ENCODE assay signal across 9 cellular contexts in the genomic region with DNA sequence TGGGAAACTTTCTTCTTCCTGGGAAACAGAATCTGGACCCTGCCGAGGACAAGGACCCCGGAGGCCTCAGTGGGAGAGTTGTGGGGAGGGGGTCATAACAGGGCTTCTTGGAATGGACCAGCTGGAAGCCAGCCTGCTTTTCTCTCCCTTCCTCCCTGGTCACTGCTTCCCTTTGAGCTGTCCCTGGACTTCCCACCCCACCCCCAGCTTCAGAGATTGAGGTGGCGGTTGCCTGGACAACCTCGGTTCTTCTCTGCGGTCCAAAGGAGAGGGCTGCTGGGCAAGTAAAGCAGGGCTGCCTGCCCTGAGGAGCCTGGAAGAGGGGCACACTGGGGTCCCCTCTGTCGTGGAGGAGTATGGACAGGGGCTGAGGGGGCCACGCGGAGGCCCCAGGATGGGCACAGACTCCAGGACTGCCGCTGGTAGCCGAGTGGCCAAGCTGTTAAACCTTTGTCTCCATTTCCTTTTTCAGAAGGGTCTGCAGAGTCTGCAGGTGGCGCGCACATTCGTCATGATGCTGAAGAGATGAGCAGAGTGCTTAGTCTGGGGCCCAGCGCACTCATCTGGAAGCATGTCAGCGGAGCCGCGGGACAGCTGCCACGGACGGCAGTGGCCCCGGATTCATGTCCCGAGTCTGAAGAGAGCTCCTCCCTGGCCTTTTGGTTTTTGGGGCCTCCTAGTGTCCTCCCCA. TPM values are rescaled to one million over a fixed set of nuclear protein-coding genes. Genes with fewer than 3 reads are reported as not detected.
A peak's percentile ranks its signal among the peaks of the same experiment; 100 is the strongest.
DNase-seq lines count a peak whose midpoint lies in the region; ATAC-seq, FAIRE-seq and TF ChIP-seq lines count a peak whose summit lies in the region.
"Had no signal": no experiment of that assay in that cellular context is flagged by ENCODE, and none has a peak within 500 bp of the region (broad histone marks: within the 10 kb centered on the region; RNA-seq: fewer than 3 reads in every experiment).

No MANE protein-coding gene starts in this region.

- H4K5ac ChIP-seq in H9 (ENCODE audit: insufficient read length, low read depth, low read length) = no peak overlapping the region

- no peak for FAIRE-seq in GM12878 (lab: Jason Lieb, UNC)

- H3K27ac ChIP-seq in H9 (ENCODE audit: insufficient read length, low read depth, low read length) (no peak overlapping the region), GM12878 (ENCODE audit: control insufficient read depth, insufficient read depth) (no peak overlapping the region), skeletal muscle tissue (ENCODE audit: low read depth, low read length) (peak overlapping the region; percentile 85)

- H3K4me1 ChIP-seq in H9 (ENCODE audit: insufficient read depth, low read length) (peaks cover 5% of the 10 kb centered on the region; the same call in 1 of the 2 replicates), GM12878 (ENCODE audit: control insufficient read depth, insufficient read depth, low read length) (no peaks in the 10 kb centered on the region), skeletal muscle tissue (ENCODE audit: control insufficient read depth in 3 of 3, insufficient read depth in 3 of 3, low read length in 3 of 3) (peaks cover 53 to 58% (median 57%) of the 10 kb centered on the region in 3 donors)

- in situ Hi-C loops in GM12878 (cut with MboI) = no loop called here

- H3K27ac Mint-ChIP-seq in H9 = peak overlapping the region; percentile 90 to 97 (median 92)

- no peak for TF ChIP-seq RAD21 in GM12878 (IDR thresholded peaks at IDR 0.05; ENCODE audit: insufficient read depth, low read depth, low read length)

- ATAC-seq in GM12878 = no peak
- no peak for ATAC-seq in HG03520 (IDR thresholded peaks at IDR 0.05; ENCODE audit: unreplicated experiment)

- H3K27me3 ChIP-seq in H9 (ENCODE audit: insufficient read depth, low read length) = no peaks in the 10 kb centered on the region
- H3K27me3 ChIP-seq in GM12878 (replicated peaks in 1 of 2; ENCODE audit: control insufficient read depth in 2 of 2, insufficient read depth in 2 of 2, low read length in 1 of 2) = no peaks in the 10 kb centered on the region
- no peaks in the 10 kb centered on the region for H3K27me3 ChIP-seq in skeletal muscle tissue (ENCODE audit: control insufficient read depth in 3 of 3, insufficient read depth in 3 of 3, low read length in 3 of 3)
- no peaks in the 10 kb centered on the region for H3K27me3 ChIP-seq in MG63

- H3K56ac ChIP-seq in H9 (ENCODE audit: insufficient read length, low read depth, low read length) = no peak overlapping the region

- no peaks in the 10 kb centered on the region for H4K20me1 ChIP-seq in H9 (ENCODE audit: control insufficient read depth, insufficient read depth, insufficient read length)
- H4K20me1 ChIP-seq in GM12878 (ENCODE audit: control insufficient read depth, insufficient read depth) = no peaks in the 10 kb centered on the region

- H3K36me3 ChIP-seq in GM12878 (ENCODE audit: control insufficient read depth in 2 of 2, insufficient read depth in 2 of 2, low read length in 1 of 2) = peaks cover 2 to 6% of the 10 kb centered on the region in 2 experiments; a peak in 3 of 4 replicates
- peaks cover 16 to 20% (median 17%) of the 10 kb centered on the region in 3 donors for H3K36me3 ChIP-seq in skeletal muscle tissue (ENCODE audit: control insufficient read depth in 3 of 3, insufficient read depth in 3 of 3, low read length in 3 of 3)
- peaks cover 16% of the 10 kb centered on the region for H3K36me3 ChIP-seq in MG63

- H3K9me3 ChIP-seq in H9 (ENCODE audit: control insufficient read depth, low read depth, low read length) (no peaks in the 10 kb centered on the region), GM12878 (replicated peaks; ENCODE audit: control insufficient read depth, insufficient read depth, low read length) (no peaks in the 10 kb centered on the region), skeletal muscle tissue (ENCODE audit: control insufficient read depth in 3 of 3, low read length in 3 of 3) (no peaks in the 10 kb centered on the region), MG63 (no peaks in the 10 kb centered on the region)

- H2BK15ac ChIP-seq in H9 (ENCODE audit: low read depth, low read length) = no peak overlapping the region

- H4K8ac ChIP-seq in H9 (replicated peaks; ENCODE audit: insufficient read length, low read depth, low read length) = no peak overlapping the region

- DNase-seq in H9 (peak; percentile 81), GM12878 (ENCODE audit: low read depth, low spot score) (no peak), left kidney (ENCODE audit: low read depth, low spot score) (peak; percentile 67), MG63 (no peak)
- DNase-seq in stimulated activated CD4-positive, alpha-beta T cell treated with anti-CD3 and anti-CD28 coated beads, Interleukin-4, amount 100 ng/mL, for 4 hours = no peak
- DNase-seq in effector CD8-positive, alpha-beta T cell (lab: John Stamatoyannopoulos, UW) = no peak
- DNase-seq: activated naive CD4-positive, alpha-beta T cell treated with Interleukin-2 at 50 U/mL for 16 hours had no signal

- H3K23ac ChIP-seq in H9 (ENCODE audit: insufficient read length, low read depth, low read length) = no peak overlapping the region

- no peaks in the 10 kb centered on the region for H3K9me3 Mint-ChIP-seq in H9

- H3K4me3 ChIP-seq in GM12878 (no peak overlapping the region), skeletal muscle tissue (ENCODE audit: low read length in 3 of 3) (no peak overlapping the region), MG63 (no peak overlapping the region)

- no CpG with 5 or more reads among the region's 21 CpGs for WGBS in H9 (ENCODE audit: extremely low coverage, insufficient read length, low lambda C conversion rate)
- 84% methylated on average over 21 of the region's 21 CpGs for WGBS in GM12878 (ENCODE audit: insufficient coverage, insufficient replicate concordance, low lambda C conversion rate, missing lambda C conversion rate)

- no peak overlapping the region for H2BK12ac ChIP-seq in H9 (ENCODE audit: insufficient read length, low read depth, low read length)

- H2BK5ac ChIP-seq in H9 (ENCODE audit: insufficient read length, low read length) = no peak overlapping the region

- H3K18ac ChIP-seq in H9 (ENCODE audit: insufficient read length, low read depth, low read length) = no peak overlapping the region

- H3K27me3 Mint-ChIP-seq in H9 (ENCODE audit: low read depth) = no peaks in the 10 kb centered on the region; the same call in 1 of the 2 replicates

- peaks cover 61 to 65% of the 10 kb centered on the region in 2 experiments for H3K4me1 Mint-ChIP-seq in H9

- BruUV-seq in GM12878 (replicated peaks; lab: Mats Ljungman, UMichigan) = no TSS peak

- RAD21 ChIA-PET in GM12878 (lab: Charles Lee; ENCODE audit: unreplicated experiment) = no interaction called here

- H3K79me1 ChIP-seq in H9 (ENCODE audit: insufficient read depth, low read depth, low read length, poor library complexity, severe bottlenecking) = no peaks in the 10 kb centered on the region

- TF ChIP-seq EP300 in GM12878 (IDR thresholded peaks at IDR 0.05; ENCODE audit: borderline replicate concordance in 1 of 2, control insufficient read depth in 1 of 2, low read depth in 2 of 2, low read length in 2 of 2) = no peak

- no peaks in the 10 kb centered on the region for H3K79me2 ChIP-seq in H9 (ENCODE audit: insufficient read depth, low read length)
- H3K79me2 ChIP-seq in GM12878 (ENCODE audit: control insufficient read depth, insufficient read depth, low read length) = no peaks in the 10 kb centered on the region

- POLR2A ChIA-PET in GM12878 (lab: Charles Lee) = no interaction called here

- no peak overlapping the region for H2AK5ac ChIP-seq in H9 (ENCODE audit: insufficient read length, low read length)

- no peak for TF ChIP-seq CTCF in H9 (conservative IDR thresholded peaks at IDR 0.05)
- no peak for TF ChIP-seq CTCF in GM12878 (IDR thresholded peaks at IDR 0.05 in 2 of 3, conservative IDR thresholded peaks at IDR 0.05 in 1 of 3; ENCODE audit: control insufficient read depth in 2 of 3, extremely low read depth in 1 of 3, insufficient read depth in 1 of 3, low read depth in 3 of 3, low read length in 3 of 3)

- no peak overlapping the region for H3K14ac ChIP-seq in H9 (ENCODE audit: insufficient read depth, low read length)

- H3K4me2 ChIP-seq in H9 (ENCODE audit: insufficient read depth, insufficient read length, low read length) = peak overlapping the region; percentile 57
- no peak overlapping the region for H3K4me2 ChIP-seq in GM12878 (ENCODE audit: control insufficient read depth, insufficient read depth)

- CTCF ChIA-PET in GM12878 (lab: Yijun Ruan, JAX) = interaction anchor here (1.3 kb wide), 1 partner anchor 11 kb away, joined by 4 read pairs; no protein-coding TSS in a partner anchor

- SMC1A ChIA-PET in GM12878 (lab: Charles Lee; ENCODE audit: uncharacterized antibody, unreplicated experiment) = no interaction called here

- no peak overlapping the region for H3T11ph ChIP-seq in H9 (ENCODE audit: low read length)

- no peak overlapping the region for H3K9ac ChIP-seq in H9 (ENCODE audit: extremely low read depth, insufficient read length, low read length)
- no peak overlapping the region for H3K9ac ChIP-seq in GM12878 (ENCODE audit: control insufficient read depth, insufficient read depth, low read length)
- H3K9ac ChIP-seq in skeletal muscle tissue (ENCODE audit: low read depth in 1 of 3, low read length in 3 of 3) = peak overlapping the region in 1 of 3 donors; percentile 3

- no peak overlapping the region for H3K4ac ChIP-seq in H9 (ENCODE audit: low read depth, low read length)

- H2AFZ ChIP-seq in H9 (ENCODE audit: low read length) = no peak overlapping the region
- H2AFZ ChIP-seq in GM12878 (ENCODE audit: control insufficient read depth, low read depth, low read length) = no peak overlapping the region

- TF ChIP-seq POLR2A in GM12878 (IDR thresholded peaks at IDR 0.05; ENCODE audit: low read depth, low read length) = no peak

- intact Hi-C loops in GM12878 (cut with micrococcal nuclease; ENCODE audit: unreplicated experiment) = loop anchor here (5.0 kb wide), 1 partner anchor 90 kb away; no protein-coding TSS in a partner anchor

- no peak overlapping the region for H2BK20ac ChIP-seq in H9 (ENCODE audit: low read depth, low read length, poor library complexity, severe bottlenecking)

- H3K23me2 ChIP-seq in H9 (ENCODE audit: insufficient read length, low read depth, low read length, poor library complexity, severe bottlenecking) = peaks cover 4% of the 10 kb centered on the region

- H4K91ac ChIP-seq in H9 (ENCODE audit: insufficient read length, low read depth, low read length) = no peak overlapping the region

- H3K36me3 Mint-ChIP-seq in H9 (ENCODE audit: insufficient read depth in 1 of 3, low read depth in 3 of 3) = peaks cover 7 to 37% (median 36%) of the 10 kb centered on the region in 3 experiments; a peak in 6 of 7 replicates

- peak overlapping the region; percentile 44 to 65; a peak in 4 of 5 replicates for H3K4me3 Mint-ChIP-seq in H9

- no peak overlapping the region for H2BK120ac ChIP-seq in H9 (ENCODE audit: low read depth, low read length, poor library complexity, severe bottlenecking)

RNA-seq across cellular contexts. Expression of a gene that starts 42.8 kb away (rescaled TPM):
- 18.2 and 18.4 TPM in 2 replicates for total RNA-seq in H9 (2021)
- 10.9 and 13.4 TPM in 2 replicates for total RNA-seq in GM12878 (2013; cell fraction: nucleolus; rRNA removed)
- total RNA-seq in GM12878 (2014; rRNA removed) = 2.1 and 2.9 TPM in 2 replicates
- 1.2 and 1.5 TPM in 2 replicates for total RNA-seq in GM12878 (2014; rRNA removed; fragmentation: Illumina TruSeq; extraction: Trizol)
- total RNA-seq in GM12878 (2021) = 2.5 and 2.7 TPM in 2 replicates
- 0.52 TPM for polyA plus RNA-seq in GM12878 (2011; ENCODE audit: low read depth)
- 0.89 and 2.4 TPM in 2 replicates for polyA plus RNA-seq in GM12878 (2011; rRNA removed)
- polyA plus RNA-seq in GM12878 (2011; cell fraction: cytosol; rRNA removed) = 3.2 and 4.9 TPM in 2 replicates
- 7.3 and 12.1 TPM in 2 replicates for polyA plus RNA-seq in GM12878 (2011; cell fraction: nucleus; rRNA removed)
- polyA plus RNA-seq in GM12878 (2012) = 0.95 and 1.3 TPM in 2 replicates
- 0.19 and 1.1 TPM in 2 replicates for polyA plus RNA-seq in GM12878 (2014; fragmentation: Illumina TruSeq; extraction: Trizol)
- under 1 TPM in 1 of 2 experiments, not detected in 1; 0.04 TPM for polyA plus RNA-seq in GM12878 (2014; fragmentation: Nextera tagmentation; extraction: Ambion mirVana)
- 3.0 and 3.1 TPM in 2 replicates for polyA plus RNA-seq in GM12878 (2014; rRNA removed)
- polyA plus RNA-seq in GM12878 (2016; fragmentation: Nextera tagmentation; extraction: Ambion mirVana) = 1 to 10 TPM; 2.0 to 2.1 TPM
- polyA minus RNA-seq in GM12878 (2011; rRNA and poly(A)+ RNA removed) = 2.0 and 4.1 TPM in 2 replicates
- 1.8 and 2.3 TPM in 2 replicates for polyA minus RNA-seq in GM12878 (2011; cell fraction: cytosol; rRNA and poly(A)+ RNA removed)
- 2.8 and 5.5 TPM in 2 replicates for polyA minus RNA-seq in GM12878 (2011; cell fraction: nucleus; rRNA and poly(A)+ RNA removed)
- total RNA-seq in skeletal muscle tissue = 5.2 TPM
- total RNA-seq in MG63 (2014; rRNA removed; shearing (Covaris generic); ENCODE audit: low replicate concordance) = 8.9 and 9.3 TPM in 2 replicates

Comparison
In these comparisons a context has a peak if more than half of its experiments do, and no peak if none do; other contexts are left out.
1. DNase-seq: peak in H9 (single experiment) and left kidney (single experiment); none in GM12878 (single experiment), stimulated activated CD4-positive, alpha-beta T cell treated with anti-CD3 and anti-CD28 coated beads, Interleukin-4, amount 100 ng/mL, for 4 hours (0 of 2), MG63 (single experiment) and effector CD8-positive, alpha-beta T cell (single experiment).